ENCODE assay signal across 9 cellular contexts in genomic region chr3:177427096-177427495, GRCh38.
A peak's percentile ranks its signal among the peaks of the same experiment; 100 is the strongest.
DNase-seq lines count a peak whose midpoint lies in the region; ATAC-seq and TF ChIP-seq lines count a peak whose summit lies in the region.
"Had no signal": no experiment of that assay in that cellular context is flagged by ENCODE, and none has a peak within 500 bp of the region (broad histone marks: within the 10 kb centered on the region; RNA-seq: fewer than 3 reads in every experiment).

No MANE protein-coding gene starts in this region.

- peaks cover 8% of the 10 kb centered on the region for H3K4me1 ChIP-seq in PC-3 (ENCODE audit: insufficient read depth, low read length)

- H4K20me1 ChIP-seq in PC-3 (ENCODE audit: low read length): no peaks in the 10 kb centered on the region

- ATAC-seq in HG03457 (IDR thresholded peaks at IDR 0.05; ENCODE audit: unreplicated experiment) (peak; percentile 99), PC-3 (no peak)
- ATAC-seq in activated CD8-positive, alpha-beta memory T cell treated with anti-CD3 and anti-CD28 coated beads, Interleukin-2, amount 10 ng/mL, durations not matched to agents 7 days and 5 days: peak; percentile 97

- H3K79me2 ChIP-seq in PC-3 (ENCODE audit: low read length): no peaks in the 10 kb centered on the region

- peak overlapping the region; percentile 57 for H3K4me3 Mint-ChIP-seq in activated CD8-positive, alpha-beta memory T cell treated with anti-CD3 and anti-CD28 coated beads, Interleukin-2, amount 10 ng/mL, durations not matched to agents 7 days and 5 days

- peaks cover 2% of the 10 kb centered on the region for H3K36me3 Mint-ChIP-seq in activated CD8-positive, alpha-beta memory T cell treated with anti-CD3 and anti-CD28 coated beads, Interleukin-2, amount 10 ng/mL, durations not matched to agents 7 days and 5 days

- no peak for TF ChIP-seq CTCF in PC-3 (conservative IDR thresholded peaks at IDR 0.05; ENCODE audit: low read depth, low read length)

- DNase-seq in activated gamma-delta T cell treated with Interleukin-2 at 50 U/mL for 16 hours: peak; percentile 6
- DNase-seq in activated gamma-delta T cell (lab: John Stamatoyannopoulos, UW): no peak
- DNase-seq in activated CD8-positive, alpha-beta memory T cell treated with anti-CD3 and anti-CD28 coated beads, Interleukin-2, amount 10 ng/mL, durations not matched to agents 7 days and 5 days: peak; percentile 79
- DNase-seq in stimulated activated CD4-positive, alpha-beta T cell treated with anti-CD3 and anti-CD28 coated beads, Interleukin-4, amount 100 ng/mL, for 4 hours: peak; percentile 15 to 39
- no peak for DNase-seq in HK-2 (ENCODE audit: unreplicated experiment)
- no peak for DNase-seq in PC-3
- DNase-seq in DMS114 treated with DMSO at 0.1 percent for 48 hours (lab: John Stamatoyannopoulos, UW; ENCODE audit: unreplicated experiment): no peak

- no peak overlapping the region for H3K4me2 ChIP-seq in PC-3 (ENCODE audit: low read length)

- H3K9me2 ChIP-seq in PC-3 (replicated peaks; ENCODE audit: low read length): no peaks in the 10 kb centered on the region

- H3K9ac ChIP-seq in PC-3 (ENCODE audit: low read length): no peak overlapping the region

- BruUV-seq in PC-3 (replicated peaks; lab: Mats Ljungman, UMichigan): no TSS peak

- H3K4me1 Mint-ChIP-seq in activated CD8-positive, alpha-beta memory T cell treated with anti-CD3 and anti-CD28 coated beads, Interleukin-2, amount 10 ng/mL, durations not matched to agents 7 days and 5 days: peaks cover 23% of the 10 kb centered on the region

- no peaks in the 10 kb centered on the region for H3K27me3 ChIP-seq in PC-3 (ENCODE audit: low read length)

- no peaks in the 10 kb centered on the region for H3K9me3 Mint-ChIP-seq in activated CD8-positive, alpha-beta memory T cell treated with anti-CD3 and anti-CD28 coated beads, Interleukin-2, amount 10 ng/mL, durations not matched to agents 7 days and 5 days (ENCODE audit: low read depth)

- no peaks in the 10 kb centered on the region for H3F3A ChIP-seq in PC-3 (ENCODE audit: low read length, unreplicated experiment)

- CTCF ChIA-PET in activated CD8-positive, alpha-beta memory T cell treated with anti-CD3 and anti-CD28 coated beads, Interleukin-2, amount 10 ng/mL, durations not matched to agents 7 days and 5 days (lab: Charles Lee): interaction anchor here (0.6 to 1.7 kb wide), 3 partner anchors 20 to 391 kb away, joined by 3 read pairs; no protein-coding TSS in a partner anchor
- CTCF ChIA-PET in PC-3 (lab: Charles Lee): interaction anchor here (0.6 kb wide), 1 partner anchor 47 kb away, joined by 3 read pairs; no protein-coding TSS in a partner anchor

- H3K27ac ChIP-seq in PC-3 (ENCODE audit: low read length): no peak overlapping the region
- H3K27ac ChIP-seq: VCaP had no signal

- H2AFZ ChIP-seq in PC-3 (ENCODE audit: low read length): no peak overlapping the region

- no peaks in the 10 kb centered on the region for H3K36me3 ChIP-seq in PC-3 (ENCODE audit: low read depth, low read length)

- H3K4me3 ChIP-seq in PC-3 (ENCODE audit: low read length): no peak overlapping the region

- POLR2A ChIA-PET in PC-3 (lab: Charles Lee; ENCODE audit: unreplicated experiment): no interaction called here

- H3K27ac Mint-ChIP-seq in activated CD8-positive, alpha-beta memory T cell treated with anti-CD3 and anti-CD28 coated beads, Interleukin-2, amount 10 ng/mL, durations not matched to agents 7 days and 5 days: peak overlapping the region; percentile 82

- H3K9me3 ChIP-seq in PC-3 (ENCODE audit: low read length): no peaks in the 10 kb centered on the region

- intact Hi-C loops in PC-3 (cut with micrococcal nuclease): no loop called here

- H3K27me3 Mint-ChIP-seq in activated CD8-positive, alpha-beta memory T cell treated with anti-CD3 and anti-CD28 coated beads, Interleukin-2, amount 10 ng/mL, durations not matched to agents 7 days and 5 days: no peaks in the 10 kb centered on the region

Comparison
In these comparisons a context has a peak if more than half of its experiments do, and no peak if none do; other contexts are left out.
1. DNase-seq: peak in activated gamma-delta T cell treated with Interleukin-2 at 50 U/mL for 16 hours (single experiment), activated CD8-positive, alpha-beta memory T cell treated with anti-CD3 and anti-CD28 coated beads, Interleukin-2, amount 10 ng/mL, durations not matched to agents 7 days and 5 days (single experiment) and stimulated activated CD4-positive, alpha-beta T cell treated with anti-CD3 and anti-CD28 coated beads, Interleukin-4, amount 100 ng/mL, for 4 hours (2 of 2); none in activated gamma-delta T cell (single experiment), HK-2 (single experiment), PC-3 (single experiment) and DMS114 treated with DMSO at 0.1 percent for 48 hours (single experiment).